Comparison of ENCODE assay signal across 17 cellular contexts in genomic region chr21:38284221-38284620, GRCh38. TPM values are rescaled to one million over a fixed set of nuclear protein-coding genes. Genes with fewer than 3 reads are reported as not detected.
DNase-seq lines count a peak whose midpoint lies in the region; ATAC-seq and TF ChIP-seq lines count a peak whose summit lies in the region.
"Had no signal": no experiment of that assay in that cellular context is flagged by ENCODE, and none has a peak within 500 bp of the region (broad histone marks: within the 10 kb centered on the region; RNA-seq: fewer than 3 reads in every experiment).

No MANE protein-coding gene starts in this region.

- no peaks in the 10 kb centered on the region for H3K27me3 ChIP-seq in spleen (replicated peaks in 1 of 7)

- H3K36me3 ChIP-seq in HEK293 (ENCODE audit: control insufficient read depth in 2 of 2, insufficient read depth in 1 of 2, low read length in 2 of 2) (no peaks in the 10 kb centered on the region), spleen (no peaks in the 10 kb centered on the region)

- DNase-seq in NCI-H510A (lab: John Stamatoyannopoulos, UW) (peak; percentile 15), kidney tubule cell (ENCODE audit: low spot score) (peak; percentile 46), spleen (no peak), T1000 (lab: John Stamatoyannopoulos, UW) (no peak), NK-92 (lab: John Stamatoyannopoulos, UW; ENCODE audit: unreplicated experiment) (no peak)
- DNase-seq: CD4-positive, alpha-beta T cell; COR-L47; DMS79; Karpas-422; MV-4-11; NCI-H1105 treated with DMSO at 0.1 percent for 48 hours; NCI-H2081 treated with DMSO at 0.1 percent for 48 hours; NCI-H226; SHP77 had no signal

- H3K27ac ChIP-seq in HEK293 (ENCODE audit: extremely low read depth, low read depth, low read length) (no peak overlapping the region), spleen (peak overlapping the region in 6 of 8 donors; percentile 68 to 93 (median 84))

- no peak for TF ChIP-seq CTCF in HEK293 (tag by site-specific recombination; IDR thresholded peaks at IDR 0.05)
- no peak for TF ChIP-seq CTCF in spleen (IDR thresholded peaks at IDR 0.05 in 8 of 11, conservative IDR thresholded peaks at IDR 0.05 in 3 of 11)

- no peaks in the 10 kb centered on the region for H3K4me1 ChIP-seq in HEK293 (ENCODE audit: control insufficient read depth, insufficient read depth, low read length)
- peaks cover 0 to 13% (median 0%) of the 10 kb centered on the region in 6 donors for H3K4me1 ChIP-seq in spleen

- POLR2A ChIA-PET in HEK293 (lab: Yijun Ruan, JAX): no interaction called here

- ATAC-seq in GM19455 (IDR thresholded peaks at IDR 0.05; ENCODE audit: unreplicated experiment) (no peak), HG03520 (IDR thresholded peaks at IDR 0.05; ENCODE audit: unreplicated experiment) (no peak)

- H3K4me3 ChIP-seq in HEK293 (ENCODE audit: low read depth, low read length) (no peak overlapping the region), spleen (no peak overlapping the region)

- no peak for TF ChIP-seq POLR2A in spleen (IDR thresholded peaks at IDR 0.05)

- no peaks in the 10 kb centered on the region for H3K9me3 ChIP-seq in HEK293 (ENCODE audit: control insufficient read depth, insufficient read depth, low read depth, low read length)
- H3K9me3 ChIP-seq in spleen: no peaks in the 10 kb centered on the region

- intact Hi-C loops in spleen (cut with DNase I; ENCODE audit: low total_unique reads): no loop called here

- CTCF ChIA-PET in HEK293 (lab: Yijun Ruan, JAX): interaction anchor here (1.2 to 1.6 kb wide), 3 partner anchors 22 to 610 kb away, joined by 3 to 5 read pairs (median 4); no protein-coding TSS in a partner anchor

- WGBS in spleen, 5 donors: 92 to 97% (median 93%) methylated on average over 6 of the region's 6 CpGs

TF ChIP-seq in HEK293, 187 proteins besides CTCF, POLR2A, EP300 and RAD21:
- TF ChIP-seq PRDM2 (tag by site-specific recombination; IDR thresholded peaks at IDR 0.05; ENCODE audit: borderline replicate concordance) (no peak), ZSCAN5A (tag by site-specific recombination; IDR thresholded peaks at IDR 0.05) (no peak), SCRT2 (tag by site-specific recombination; IDR thresholded peaks at IDR 0.05) (peak; percentile 73)
TF ChIP-seq in HEK293: peak in this region for 1.

RNA-seq across cellular contexts. Expression of gene KCNJ15, which starts 27.4 kb away (rescaled TPM):
- total RNA-seq in spleen: 10 to 100 TPM in 6 of 7 donors, 1 to 10 TPM in 1; 8.9 to 45.6 (median 20.6) TPM
- 1 to 10 TPM in 2 of 3 donors, under 1 TPM in 1; 0.27 to 2.1 (median 1.3) TPM for polyA plus RNA-seq in spleen

Comparison
In these comparisons a context has a peak if more than half of its experiments do, and no peak if none do; other contexts are left out.
1. DNase-seq: peak in NCI-H510A (single experiment) and kidney tubule cell (single experiment); none in spleen (single experiment), T1000 (single experiment) and NK-92 (single experiment).